11 cellular contexts compared by ENCODE assay signal in the genomic region with DNA sequence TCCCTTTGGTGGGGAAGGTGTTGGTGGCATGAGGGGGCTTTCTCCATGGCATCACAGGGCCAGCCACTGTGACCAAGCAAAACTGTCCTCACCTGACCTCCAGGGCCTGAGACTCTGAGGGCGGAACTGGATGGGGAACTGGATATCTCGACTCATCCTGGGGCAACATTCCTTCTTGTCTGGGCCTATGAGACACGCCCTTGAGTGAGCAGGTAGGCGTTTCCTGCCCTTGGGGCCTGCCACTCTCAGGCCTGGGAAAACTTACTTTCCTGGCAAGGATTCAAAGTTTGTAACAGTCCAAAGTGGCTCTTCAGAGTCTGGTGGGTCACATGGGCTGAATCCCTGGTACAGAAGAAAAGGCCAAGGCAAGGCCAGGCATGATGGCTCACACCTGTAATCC. TPM values are rescaled to one million over a fixed set of nuclear protein-coding genes. Genes with fewer than 3 reads are reported as not detected.
DNase-seq lines count a peak whose midpoint lies in the region; ATAC-seq and TF ChIP-seq lines count a peak whose summit lies in the region.
"Had no signal": no experiment of that assay in that cellular context is flagged by ENCODE, and none has a peak within 500 bp of the region (broad histone marks: within the 10 kb centered on the region; RNA-seq: fewer than 3 reads in every experiment).

No MANE protein-coding gene starts in this region.

- peak; percentile 49 for DNase-seq in GM23248
- peak; percentile 91 for DNase-seq in PC-3
- DNase-seq in fibroblast of the aortic adventitia (ENCODE audit: low read depth), result peak; percentile 22
- no peak for DNase-seq in psoas muscle
- no peak for DNase-seq in activated CD8-positive, alpha-beta T cell treated with anti-CD3 and anti-CD28 coated beads for 36 hours
- DNase-seq in NCI-H526 treated with DMSO at 0.1 percent for 48 hours (lab: John Stamatoyannopoulos, UW), result no peak
- DNase-seq: activated T-cell treated with anti-CD3 and anti-CD28 coated beads for 4 hours, NCI-H2171 treated with DMSO at 0.1 percent for 48 hours had no signal

- WGBS in GM23248 (ENCODE audit: low coverage in 1 of 2, low lambda C conversion rate in 2 of 2, missing lambda C conversion rate in 2 of 2), 2 experiments, result 70 to 74% methylated on average over 4 of the region's 4 CpGs
- WGBS in psoas muscle, 3 donors, result 17 to 45% (median 19%) methylated on average over 4 of the region's 4 CpGs

- H3K9me2 ChIP-seq in GM23248 (ENCODE audit: insufficient read depth), result no peaks in the 10 kb centered on the region
- no peaks in the 10 kb centered on the region for H3K9me2 ChIP-seq in PC-3 (replicated peaks; ENCODE audit: low read length)

- H3K79me2 ChIP-seq in GM23248 (ENCODE audit: insufficient read depth) (no peaks in the 10 kb centered on the region), PC-3 (ENCODE audit: low read length) (no peaks in the 10 kb centered on the region)

- H3K9ac ChIP-seq in GM23248 (no peak overlapping the region), PC-3 (ENCODE audit: low read length) (no peak overlapping the region)

- no peaks in the 10 kb centered on the region for H3K36me3 Mint-ChIP-seq in activated CD8-positive, alpha-beta T cell treated with anti-CD3 and anti-CD28 coated beads for 36 hours (ENCODE audit: low read depth)

- H4K20me1 ChIP-seq in GM23248 (ENCODE audit: insufficient read depth) (no peaks in the 10 kb centered on the region), PC-3 (ENCODE audit: low read length) (no peaks in the 10 kb centered on the region)

- H3K36me3 ChIP-seq in GM23248 (ENCODE audit: low read depth), result no peaks in the 10 kb centered on the region
- H3K36me3 ChIP-seq in PC-3 (ENCODE audit: low read depth, low read length), result no peaks in the 10 kb centered on the region
- no peaks in the 10 kb centered on the region for H3K36me3 ChIP-seq in psoas muscle (ENCODE audit: insufficient read depth in 1 of 2, low read depth in 1 of 2)

- CTCF ChIA-PET in PC-3 (lab: Charles Lee), result no interaction called here
- CTCF ChIA-PET in activated CD8-positive, alpha-beta T cell treated with anti-CD3 and anti-CD28 coated beads for 36 hours (lab: Charles Lee), result interaction anchor here (0.8 to 1.0 kb wide), 2 partner anchors 115 to 174 kb away, joined by 3 read pairs; no protein-coding TSS in a partner anchor

- H3K9me3 ChIP-seq in GM23248 (ENCODE audit: low read depth), result no peaks in the 10 kb centered on the region
- H3K9me3 ChIP-seq in PC-3 (ENCODE audit: low read length), result no peaks in the 10 kb centered on the region
- no peaks in the 10 kb centered on the region for H3K9me3 ChIP-seq in psoas muscle

- intact Hi-C loops in PC-3 (cut with micrococcal nuclease) (no loop called here), psoas muscle (cut with DNase I) (no loop called here)
- intact Hi-C loops in activated CD8-positive, alpha-beta T cell treated with anti-CD3 and anti-CD28 coated beads for 36 hours (cut with micrococcal nuclease), result loop anchor here (5.0 kb wide), 1 partner anchor 100 kb away; no protein-coding TSS in a partner anchor

- H3K27me3 Mint-ChIP-seq in activated CD8-positive, alpha-beta T cell treated with anti-CD3 and anti-CD28 coated beads for 36 hours, result no peaks in the 10 kb centered on the region

- TF ChIP-seq CTCF in PC-3 (conservative IDR thresholded peaks at IDR 0.05; ENCODE audit: low read depth, low read length), result no peak
- TF ChIP-seq CTCF in fibroblast of the aortic adventitia (IDR thresholded peaks at IDR 0.05; ENCODE audit: insufficient read depth, low read length), result no peak
- no peak for TF ChIP-seq CTCF in psoas muscle (IDR thresholded peaks at IDR 0.05)
- TF ChIP-seq CTCF in activated CD8-positive, alpha-beta T cell treated with anti-CD3 and anti-CD28 coated beads for 36 hours (IDR thresholded peaks at IDR 0.05), result no peak

- H3K9me3 Mint-ChIP-seq in activated CD8-positive, alpha-beta T cell treated with anti-CD3 and anti-CD28 coated beads for 36 hours, result no peaks in the 10 kb centered on the region

- H3K4me3 ChIP-seq in GM23248 (no peak overlapping the region), PC-3 (ENCODE audit: low read length) (no peak overlapping the region), fibroblast of the aortic adventitia (ENCODE audit: low read depth, low read length) (no peak overlapping the region), psoas muscle (no peak overlapping the region)

- in situ Hi-C loops in GM23248 (cut with MboI), result loop anchor here (10.0 kb wide), 1 partner anchor 117 kb away; no protein-coding TSS in a partner anchor

- H3K4me2 ChIP-seq in GM23248 (ENCODE audit: unreplicated experiment) (no peak overlapping the region), PC-3 (ENCODE audit: low read length) (no peak overlapping the region)

- H3K4me3 Mint-ChIP-seq in activated CD8-positive, alpha-beta T cell treated with anti-CD3 and anti-CD28 coated beads for 36 hours, result no peak overlapping the region
- H3K4me3 Mint-ChIP-seq: T-helper 1 cell treated with Interleukin-12 subunit alpha and Interleukin-12 subunit beta and Interleukin-4 antibody, amounts not matched to agents 30 μg/mL and 1 μg/mL, for 36 hours had no signal

- no peaks in the 10 kb centered on the region for H3K4me1 Mint-ChIP-seq in activated CD8-positive, alpha-beta T cell treated with anti-CD3 and anti-CD28 coated beads for 36 hours (ENCODE audit: low read depth)

- peak; percentile 83 for ATAC-seq in PC-3
- ATAC-seq in psoas muscle, result peak; percentile 40 to 83 (median 73)
- no peak for ATAC-seq in activated CD8-positive, alpha-beta T cell treated with anti-CD3 and anti-CD28 coated beads for 36 hours
- ATAC-seq in HG02852 (IDR thresholded peaks at IDR 0.05; ENCODE audit: unreplicated experiment), result no peak
- ATAC-seq in GM18870 (IDR thresholded peaks at IDR 0.05; ENCODE audit: unreplicated experiment), result no peak

- H3F3A ChIP-seq in GM23248 (ENCODE audit: insufficient read depth), result no peaks in the 10 kb centered on the region
- no peaks in the 10 kb centered on the region for H3F3A ChIP-seq in PC-3 (ENCODE audit: low read length, unreplicated experiment)

- H3K27ac ChIP-seq in GM23248 (no peak overlapping the region), PC-3 (ENCODE audit: low read length) (no peak overlapping the region), psoas muscle (peak overlapping the region; percentile 53)

- H3K27ac Mint-ChIP-seq in activated CD8-positive, alpha-beta T cell treated with anti-CD3 and anti-CD28 coated beads for 36 hours, result no peak overlapping the region
- H3K27ac Mint-ChIP-seq: T-helper 1 cell treated with Interleukin-12 subunit alpha and Interleukin-12 subunit beta and Interleukin-4 antibody, amounts not matched to agents 30 μg/mL and 1 μg/mL, for 36 hours had no signal

- H2AFZ ChIP-seq in GM23248 (no peak overlapping the region), PC-3 (ENCODE audit: low read length) (no peak overlapping the region)

- no TSS peak for BruUV-seq in PC-3 (replicated peaks; lab: Mats Ljungman, UMichigan)

- H3K27me3 ChIP-seq in GM23248 (replicated peaks; ENCODE audit: insufficient read depth) (no peaks in the 10 kb centered on the region), PC-3 (ENCODE audit: low read length) (no peaks in the 10 kb centered on the region), psoas muscle (ENCODE audit: insufficient read depth in 3 of 3, low read length in 2 of 3) (no peaks in the 10 kb centered on the region)

- POLR2A ChIA-PET in PC-3 (lab: Charles Lee; ENCODE audit: unreplicated experiment), result no interaction called here
- POLR2A ChIA-PET in activated CD8-positive, alpha-beta T cell treated with anti-CD3 and anti-CD28 coated beads for 36 hours (lab: Charles Lee), result interaction anchor here (1.1 kb wide), 1 partner anchor 10 kb away, joined by 3 read pairs; the partner anchor contains the start of gene MT1X

- H3K4me1 ChIP-seq in GM23248 (ENCODE audit: insufficient read depth) (peaks cover 9% of the 10 kb centered on the region; the same call in 1 of the 2 replicates), PC-3 (ENCODE audit: insufficient read depth, low read length) (peaks cover 20% of the 10 kb centered on the region), psoas muscle (no peaks in the 10 kb centered on the region)

RNA-seq across cellular contexts. Expression of gene MT1X, which starts 9.6 kb away (rescaled TPM):
- total RNA-seq in GM23248 (2014; rRNA removed; shearing (Covaris generic)), result 26.2 and 113 TPM in 2 replicates
- polyA plus RNA-seq in GM23248 (2016; fragmentation: Nextera tagmentation; extraction: Ambion mirVana) (126 and 146 TPM in 2 replicates), psoas muscle (over 10,000 TPM in 1 of 3 donors, 1,000 to 10,000 TPM in 2; 4,054 to 16,364 (median 8,652) TPM)
- total RNA-seq in PC-3 (2014; rRNA removed) (83.8 and 120 TPM in 2 replicates), fibroblast of the aortic adventitia (ENCODE audit: low replicate concordance) (39.9 and 155 TPM in 2 replicates), psoas muscle (1,000 to 10,000 TPM in 3 of 4 donors, 100 to 1,000 TPM in 1; 481 to 5,859 (median 2,812) TPM)
- total RNA-seq in activated CD8-positive, alpha-beta T cell treated with anti-CD3 and anti-CD28 coated beads for 36 hours, result 10 to 100 TPM; 52.5 to 54.2 TPM

RNA-seq across cellular contexts. Expression of gene MT1H, which starts 22.3 kb away (rescaled TPM):
- total RNA-seq in GM23248 (2014; rRNA removed; shearing (Covaris generic)), result not detected in 2 replicates
- polyA plus RNA-seq in GM23248 (2016; fragmentation: Nextera tagmentation; extraction: Ambion mirVana) (not detected in 2 replicates), psoas muscle (not detected)
- total RNA-seq in PC-3 (2014; rRNA removed) (not detected in 2 replicates), fibroblast of the aortic adventitia (ENCODE audit: low replicate concordance) (not detected in 2 replicates), psoas muscle (not detected)
- 1 to 10 TPM; 2.3 to 2.7 TPM for total RNA-seq in activated CD8-positive, alpha-beta T cell treated with anti-CD3 and anti-CD28 coated beads for 36 hours

RNA-seq across cellular contexts. Expression of gene MT1G, which starts 24.0 kb away (rescaled TPM):
- not detected in 2 replicates for total RNA-seq in GM23248 (2014; rRNA removed; shearing (Covaris generic))
- 3.3 and 4.4 TPM in 2 replicates for polyA plus RNA-seq in GM23248 (2016; fragmentation: Nextera tagmentation; extraction: Ambion mirVana)
- total RNA-seq in PC-3 (2014; rRNA removed), result not detected in 2 replicates
- total RNA-seq in fibroblast of the aortic adventitia (ENCODE audit: low replicate concordance), result not detected in 2 replicates
- 1 to 10 TPM; 1.0 to 7.8 (median 4.3) TPM for total RNA-seq in psoas muscle
- polyA plus RNA-seq in psoas muscle, result 10 to 100 TPM in 2 of 3 donors, 1 to 10 TPM in 1; 3.7 to 24.1 (median 13.1) TPM
- 10 to 100 TPM; 35.9 to 39.0 TPM for total RNA-seq in activated CD8-positive, alpha-beta T cell treated with anti-CD3 and anti-CD28 coated beads for 36 hours

RNA-seq across cellular contexts. Expression of gene MT1F, which starts 34.1 kb away (rescaled TPM):
- 1.1 TPM in 1 of 2 replicates, not detected in the other for total RNA-seq in GM23248 (2014; rRNA removed; shearing (Covaris generic))
- polyA plus RNA-seq in GM23248 (2016; fragmentation: Nextera tagmentation; extraction: Ambion mirVana), result 4.5 and 5.4 TPM in 2 replicates
- 15.2 and 27.3 TPM in 2 replicates for total RNA-seq in PC-3 (2014; rRNA removed)
- total RNA-seq in fibroblast of the aortic adventitia (ENCODE audit: low replicate concordance), result 0.18 TPM in 1 of 2 replicates, not detected in the other
- total RNA-seq in psoas muscle, result 1 to 10 TPM in 2 of 4 donors, under 1 TPM in 1, not detected in 1; 0.73 to 1.3 (median 1.2) TPM
- polyA plus RNA-seq in psoas muscle, result 1 to 10 TPM; 1.1 to 3.2 (median 1.5) TPM
- 1 to 10 TPM; 7.7 to 9.0 TPM for total RNA-seq in activated CD8-positive, alpha-beta T cell treated with anti-CD3 and anti-CD28 coated beads for 36 hours

RNA-seq across cellular contexts. Expression of gene NUP93, which starts 38.0 kb away (rescaled TPM):
- 40.3 and 47.1 TPM in 2 replicates for total RNA-seq in GM23248 (2014; rRNA removed; shearing (Covaris generic))
- polyA plus RNA-seq in GM23248 (2016; fragmentation: Nextera tagmentation; extraction: Ambion mirVana), result 49.6 and 51.2 TPM in 2 replicates
- total RNA-seq in PC-3 (2014; rRNA removed), result 94.5 and 98.6 TPM in 2 replicates
- 22.9 and 45.5 TPM in 2 replicates for total RNA-seq in fibroblast of the aortic adventitia (ENCODE audit: low replicate concordance)
- 10 to 100 TPM; 25.0 to 41.9 (median 26.4) TPM for total RNA-seq in psoas muscle
- polyA plus RNA-seq in psoas muscle, result 10 to 100 TPM; 16.5 to 44.3 (median 20.0) TPM
- 100 to 1,000 TPM; 171 to 191 TPM for total RNA-seq in activated CD8-positive, alpha-beta T cell treated with anti-CD3 and anti-CD28 coated beads for 36 hours

Comparison
In these comparisons a context has a peak if more than half of its experiments do, and no peak if none do; other contexts are left out.
1. DNase-seq: peak in GM23248 (single experiment), PC-3 (single experiment) and fibroblast of the aortic adventitia (single experiment); none in psoas muscle (0 of 2), activated CD8-positive, alpha-beta T cell treated with anti-CD3 and anti-CD28 coated beads for 36 hours (single experiment) and NCI-H526 treated with DMSO at 0.1 percent for 48 hours (single experiment).
2. ATAC-seq: peak in PC-3 (single experiment) and psoas muscle (4 of 4); none in activated CD8-positive, alpha-beta T cell treated with anti-CD3 and anti-CD28 coated beads for 36 hours (single experiment), HG02852 (single experiment) and GM18870 (single experiment).
3. RNA of gene MT1G, which starts 24.0 kb away (total RNA-seq): 35.9 to 39.0 TPM in activated CD8-positive, alpha-beta T cell treated with anti-CD3 and anti-CD28 coated beads for 36 hours; 1.0 to 7.8 TPM in psoas muscle, not detected in GM23248, not detected in PC-3 and not detected in fibroblast of the aortic adventitia; every median in the first group is over 4 times any median in the second.